In genomic region chr12:48973992-48974673, GRCh38 we compare ENCODE assay signal across 10 cellular contexts. TPM values are rescaled to one million over a fixed set of nuclear protein-coding genes. Genes with fewer than 3 reads are reported as not detected.
DNase-seq lines count a peak whose midpoint lies in the region; ATAC-seq and TF ChIP-seq lines count a peak whose summit lies in the region.
"Had no signal": no experiment of that assay in that cellular context is flagged by ENCODE, and none has a peak within 500 bp of the region (broad histone marks: within the 10 kb centered on the region; RNA-seq: fewer than 3 reads in every experiment).

No MANE protein-coding gene starts in this region.

- peaks cover 14 to 80% of the 10 kb centered on the region in 2 donors for H3K27me3 ChIP-seq in breast epithelium
- peaks cover 0 to 45% of the 10 kb centered on the region in 2 donors for H3K27me3 ChIP-seq in body of pancreas

- no peak overlapping the region for H3K4me3 ChIP-seq in breast epithelium
- H3K4me3 ChIP-seq in body of pancreas: no peak overlapping the region

- no TSS peak for BruUV-seq in MCF 10A (replicated peaks; lab: Mats Ljungman, UMichigan)

- H3K4me1 Mint-ChIP-seq in MCF 10A (ENCODE audit: insufficient read depth, unreplicated experiment): peaks cover 20% of the 10 kb centered on the region

- peaks cover 5 to 20% of the 10 kb centered on the region in 2 donors for H3K4me1 ChIP-seq in breast epithelium
- H3K4me1 ChIP-seq in body of pancreas: peaks cover 39% of the 10 kb centered on the region

- H3K36me3 ChIP-seq in breast epithelium: no peaks in the 10 kb centered on the region
- no peaks in the 10 kb centered on the region for H3K36me3 ChIP-seq in body of pancreas (replicated peaks in 1 of 2; ENCODE audit: insufficient read depth in 1 of 2, low read depth in 2 of 2)

- ATAC-seq in body of pancreas (peak; percentile 54), esophagus mucosa (no peak), HG03280 (IDR thresholded peaks at IDR 0.05; ENCODE audit: unreplicated experiment) (no peak)
- ATAC-seq: T-cell had no signal

- peak; percentile 25 for TF ChIP-seq CTCF in MCF 10A (IDR thresholded peaks at IDR 0.05; ENCODE audit: unreplicated experiment)
- no peak for TF ChIP-seq CTCF in breast epithelium (IDR thresholded peaks at IDR 0.05)
- TF ChIP-seq CTCF in body of pancreas (IDR thresholded peaks at IDR 0.05): peak; percentile 45 to 61 (median 54)

- no peak for DNase-seq in MCF 10A (ENCODE audit: unreplicated experiment)
- no peak for DNase-seq in breast epithelium (ENCODE audit: low spot score in 2 of 2)
- DNase-seq in body of pancreas: peak; percentile 43 to 66 (median 50)
- DNase-seq in left kidney (ENCODE audit: low read depth, low spot score): peak; percentile 70
- DNase-seq in DMS 273 (lab: John Stamatoyannopoulos, UW; ENCODE audit: unreplicated experiment): no peak
- no peak for DNase-seq in SK-N-DZ (ENCODE audit: low spot score)

- WGBS in body of pancreas, 2 donors: 12 to 24% methylated on average over 14 to 17 of the region's 17 CpGs

- H3K9me3 ChIP-seq in breast epithelium: no peaks in the 10 kb centered on the region
- H3K9me3 ChIP-seq in body of pancreas: no peaks in the 10 kb centered on the region

- no peak for TF ChIP-seq POLR2A in breast epithelium (IDR thresholded peaks at IDR 0.05)
- TF ChIP-seq POLR2A in body of pancreas (IDR thresholded peaks at IDR 0.05): no peak

- H3K27ac ChIP-seq in breast epithelium: no peak overlapping the region
- no peak overlapping the region for H3K27ac ChIP-seq in body of pancreas

- no peak overlapping the region for H3K4me3 Mint-ChIP-seq in MCF 10A (ENCODE audit: unreplicated experiment)
- H3K4me3 Mint-ChIP-seq: T-cell had no signal

- no peaks in the 10 kb centered on the region for H3K9me3 Mint-ChIP-seq in MCF 10A (ENCODE audit: unreplicated experiment)
- H3K9me3 Mint-ChIP-seq: T-cell had no signal

- intact Hi-C loops in MCF 10A (cut with micrococcal nuclease): no loop called here
- intact Hi-C loops in breast epithelium (cut with DNase I; ENCODE audit: low total_unique reads): no loop called here
- intact Hi-C loops in body of pancreas (cut with DNase I): no loop called here

- POLR2A ChIA-PET in MCF 10A (lab: Yijun Ruan, JAX): interaction anchor here (0.6 kb wide), 1 partner anchor 38 kb away, joined by 4 read pairs; no protein-coding TSS in a partner anchor

- CTCF ChIA-PET in MCF 10A (lab: Yijun Ruan, JAX): interaction anchor here (1.6 kb wide), 1 partner anchor 14 kb away, joined by 8 read pairs; no protein-coding TSS in a partner anchor

- no peak overlapping the region for H3K27ac Mint-ChIP-seq in MCF 10A (ENCODE audit: low read depth, unreplicated experiment)

- no peaks in the 10 kb centered on the region for H3K36me3 Mint-ChIP-seq in MCF 10A (ENCODE audit: insufficient read depth, unreplicated experiment)
- H3K36me3 Mint-ChIP-seq: T-cell had no signal

- H3K27me3 Mint-ChIP-seq in MCF 10A (ENCODE audit: insufficient read depth, unreplicated experiment): peaks cover 23% of the 10 kb centered on the region

RNA-seq across cellular contexts. Expression of gene WNT10B, which starts 2.6 kb away (rescaled TPM):
- total RNA-seq in MCF 10A (2022): 1.1 TPM in 1 of 2 replicates, not detected in the other
- 1 to 10 TPM in 1 of 3 donors, under 1 TPM in 1, not detected in 1; 0.29 to 1.3 TPM for total RNA-seq in breast epithelium
- 1 to 10 TPM in 1 of 2 donors, not detected in 1; 1.3 TPM for total RNA-seq in body of pancreas
- polyA plus RNA-seq in SK-N-DZ (2014; cell fraction: cytosol; rRNA removed): 0.07 TPM in 1 of 2 replicates, not detected in the other
- 0.08 TPM in 1 of 2 replicates, not detected in the other for polyA plus RNA-seq in SK-N-DZ (2014; cell fraction: nucleus; rRNA removed)
- total RNA-seq in esophagus mucosa: 0.48 TPM

RNA-seq across cellular contexts. Expression of gene WNT1, which starts 4.0 kb away (rescaled TPM):
- not detected in 2 replicates for total RNA-seq in MCF 10A (2022)
- total RNA-seq in breast epithelium: not detected
- total RNA-seq in body of pancreas: not detected
- not detected in 2 replicates for polyA plus RNA-seq in SK-N-DZ (2014; cell fraction: cytosol; rRNA removed)
- polyA plus RNA-seq in SK-N-DZ (2014; cell fraction: nucleus; rRNA removed): not detected in 2 replicates
- not detected for total RNA-seq in esophagus mucosa
- total RNA-seq: subcutaneous adipose tissue had no signal

RNA-seq across cellular contexts. Expression of gene ARF3, which starts 16.8 kb away (rescaled TPM):
- total RNA-seq in MCF 10A (2022): 117 and 129 TPM in 2 replicates
- 10 to 100 TPM; 65.2 to 86.2 (median 75.2) TPM for total RNA-seq in breast epithelium
- 10 to 100 TPM; 22.3 to 24.1 TPM for total RNA-seq in body of pancreas
- 50.5 and 67.3 TPM in 2 replicates for polyA plus RNA-seq in SK-N-DZ (2014; cell fraction: cytosol; rRNA removed)
- 28.8 and 38.4 TPM in 2 replicates for polyA plus RNA-seq in SK-N-DZ (2014; cell fraction: nucleus; rRNA removed)
- 144 TPM for total RNA-seq in esophagus mucosa

RNA-seq across cellular contexts. Expression of gene DDN, which starts 25.0 kb away (rescaled TPM):
- total RNA-seq in MCF 10A (2022) (0.28 and 0.47 TPM in 2 replicates), breast epithelium (under 1 TPM in 2 of 3 donors, not detected in 1; under 0.01 to 0.16 TPM), body of pancreas (under 1 TPM in 1 of 2 donors, not detected in 1; 0.66 TPM), esophagus mucosa (0.28 TPM)
- polyA plus RNA-seq in SK-N-DZ (2014; cell fraction: cytosol; rRNA removed): 3.6 and 4.4 TPM in 2 replicates
- 6.4 and 11.4 TPM in 2 replicates for polyA plus RNA-seq in SK-N-DZ (2014; cell fraction: nucleus; rRNA removed)
- total RNA-seq: subcutaneous adipose tissue had no signal

RNA-seq across cellular contexts. Expression of gene PRKAG1, which starts 44.4 kb away (rescaled TPM):
- total RNA-seq in MCF 10A (2022): 80.3 and 84.6 TPM in 2 replicates
- 10 to 100 TPM; 50.5 to 84.3 (median 54.0) TPM for total RNA-seq in breast epithelium
- 10 to 100 TPM; 25.4 to 26.4 TPM for total RNA-seq in body of pancreas
- 56.8 and 62.7 TPM in 2 replicates for polyA plus RNA-seq in SK-N-DZ (2014; cell fraction: cytosol; rRNA removed)
- polyA plus RNA-seq in SK-N-DZ (2014; cell fraction: nucleus; rRNA removed): 37.3 and 42.8 TPM in 2 replicates
- 52.8 TPM for total RNA-seq in esophagus mucosa

Comparison
In these comparisons a context has a peak if more than half of its experiments do, and no peak if none do; other contexts are left out.
1. CTCF ChIP-seq: peak in MCF 10A (single experiment) and body of pancreas (7 of 7); none in breast epithelium (0 of 3).
2. DNase-seq: peak in body of pancreas (4 of 4) and left kidney (single experiment); none in MCF 10A (single experiment), breast epithelium (0 of 2), DMS 273 (single experiment) and SK-N-DZ (single experiment).